1 cellular context compared by ENCODE assay signal in the genomic region with DNA sequence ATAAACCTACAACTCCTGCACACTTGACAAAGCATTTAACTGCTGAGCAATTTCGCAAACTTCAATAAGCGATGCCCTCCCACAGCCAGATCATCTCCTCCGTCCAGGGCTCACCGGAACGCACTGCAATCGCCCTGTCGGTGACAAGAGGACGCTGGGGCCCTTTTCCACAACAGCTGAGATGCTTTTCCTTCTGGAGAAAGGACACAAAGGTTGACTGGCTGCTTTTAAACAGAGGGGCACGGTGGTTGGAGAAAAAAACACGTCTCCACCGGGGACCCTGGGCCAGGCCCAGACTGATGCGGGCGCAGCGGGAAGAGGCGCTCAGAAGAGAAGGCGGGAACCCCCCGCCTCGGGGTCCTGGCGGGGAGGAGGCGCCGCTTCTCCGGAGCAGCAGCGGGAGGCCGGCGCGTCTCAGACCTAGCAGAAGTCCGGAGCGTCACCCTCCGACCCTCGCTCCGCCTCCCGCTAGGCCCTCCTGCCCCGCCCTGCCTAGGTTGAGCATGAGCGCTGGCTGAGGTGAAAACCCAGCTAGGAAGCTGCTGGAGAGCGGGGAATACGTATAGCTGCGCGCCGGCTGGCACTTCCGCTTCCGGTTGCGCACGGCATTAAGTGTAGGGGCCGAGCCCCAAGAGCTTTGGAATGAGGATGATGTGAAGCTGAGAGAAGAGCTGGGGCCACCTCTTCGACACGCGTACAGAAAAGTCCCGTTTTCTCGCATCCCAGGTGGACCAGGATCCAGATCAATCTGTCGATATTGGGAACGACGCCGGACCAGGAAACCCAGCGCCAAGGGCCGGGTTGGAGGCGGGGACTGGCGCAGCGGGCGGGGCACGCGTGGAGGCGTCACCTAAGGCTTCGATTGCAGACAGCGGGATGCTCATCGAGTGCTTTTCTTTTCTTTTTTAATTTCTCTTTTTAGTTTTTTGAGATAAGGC.
TF ChIP-seq lines count a peak whose summit lies in the region.

A gene (minus strand): TSS at position 564 of the 938 bp plus-strand sequence. CDS start 3,788 bp downstream, outside the sequence.

TF ChIP-seq in HepG2, 621 proteins besides CTCF, POLR2A, EP300 and RAD21 (continued from another document and continues in another):
- TF ChIP-seq, protein P1, sequence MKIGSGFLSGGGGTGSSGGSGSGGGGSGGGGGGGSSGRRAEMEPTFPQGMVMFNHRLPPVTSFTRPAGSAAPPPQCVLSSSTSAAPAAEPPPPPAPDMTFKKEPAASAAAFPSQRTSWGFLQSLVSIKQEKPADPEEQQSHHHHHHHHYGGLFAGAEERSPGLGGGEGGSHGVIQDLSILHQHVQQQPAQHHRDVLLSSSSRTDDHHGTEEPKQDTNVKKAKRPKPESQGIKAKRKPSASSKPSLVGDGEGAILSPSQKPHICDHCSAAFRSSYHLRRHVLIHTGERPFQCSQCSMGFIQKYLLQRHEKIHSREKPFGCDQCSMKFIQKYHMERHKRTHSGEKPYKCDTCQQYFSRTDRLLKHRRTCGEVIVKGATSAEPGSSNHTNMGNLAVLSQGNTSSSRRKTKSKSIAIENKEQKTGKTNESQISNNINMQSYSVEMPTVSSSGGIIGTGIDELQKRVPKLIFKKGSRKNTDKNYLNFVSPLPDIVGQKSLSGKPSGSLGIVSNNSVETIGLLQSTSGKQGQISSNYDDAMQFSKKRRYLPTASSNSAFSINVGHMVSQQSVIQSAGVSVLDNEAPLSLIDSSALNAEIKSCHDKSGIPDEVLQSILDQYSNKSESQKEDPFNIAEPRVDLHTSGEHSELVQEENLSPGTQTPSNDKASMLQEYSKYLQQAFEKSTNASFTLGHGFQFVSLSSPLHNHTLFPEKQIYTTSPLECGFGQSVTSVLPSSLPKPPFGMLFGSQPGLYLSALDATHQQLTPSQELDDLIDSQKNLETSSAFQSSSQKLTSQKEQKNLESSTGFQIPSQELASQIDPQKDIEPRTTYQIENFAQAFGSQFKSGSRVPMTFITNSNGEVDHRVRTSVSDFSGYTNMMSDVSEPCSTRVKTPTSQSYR (CRISPR knock-in tag; IDR thresholded peaks at IDR 0.05; ENCODE audit: borderline replicate concordance) = peak; percentile 55; the same call in 1 of the 2 replicates
- TF ChIP-seq, protein P2, sequence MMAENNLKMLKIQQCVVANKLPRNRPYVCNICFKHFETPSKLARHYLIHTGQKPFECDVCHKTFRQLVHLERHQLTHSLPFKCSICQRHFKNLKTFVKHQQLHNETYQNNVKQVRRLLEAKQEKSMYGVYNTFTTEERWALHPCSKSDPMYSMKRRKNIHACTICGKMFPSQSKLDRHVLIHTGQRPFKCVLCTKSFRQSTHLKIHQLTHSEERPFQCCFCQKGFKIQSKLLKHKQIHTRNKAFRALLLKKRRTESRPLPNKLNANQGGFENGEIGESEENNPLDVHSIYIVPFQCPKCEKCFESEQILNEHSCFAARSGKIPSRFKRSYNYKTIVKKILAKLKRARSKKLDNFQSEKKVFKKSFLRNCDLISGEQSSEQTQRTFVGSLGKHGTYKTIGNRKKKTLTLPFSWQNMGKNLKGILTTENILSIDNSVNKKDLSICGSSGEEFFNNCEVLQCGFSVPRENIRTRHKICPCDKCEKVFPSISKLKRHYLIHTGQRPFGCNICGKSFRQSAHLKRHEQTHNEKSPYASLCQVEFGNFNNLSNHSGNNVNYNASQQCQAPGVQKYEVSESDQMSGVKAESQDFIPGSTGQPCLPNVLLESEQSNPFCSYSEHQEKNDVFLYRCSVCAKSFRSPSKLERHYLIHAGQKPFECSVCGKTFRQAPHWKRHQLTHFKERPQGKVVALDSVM (CRISPR knock-in tag; IDR thresholded peaks at IDR 0.05) = peak; percentile 87
- TF ChIP-seq RARA (CRISPR knock-in tag; IDR thresholded peaks at IDR 0.05) (peak; percentile 35; the same call in 1 of the 2 replicates), ZNF432 (CRISPR knock-in tag; IDR thresholded peaks at IDR 0.05; ENCODE audit: borderline replicate concordance) (no peak), ZNF570 (CRISPR knock-in tag; IDR thresholded peaks at IDR 0.05; ENCODE audit: borderline replicate concordance) (no peak), ZNF747 (CRISPR knock-in tag; IDR thresholded peaks at IDR 0.05; ENCODE audit: borderline replicate concordance) (peak; percentile 92; the same call in 1 of the 2 replicates), REXO4 (CRISPR knock-in tag; IDR thresholded peaks at IDR 0.05; ENCODE audit: borderline replicate concordance) (no peak), ZNF629 (CRISPR knock-in tag; conservative IDR thresholded peaks at IDR 0.05) (no peak), PITX1 (CRISPR knock-in tag; IDR thresholded peaks at IDR 0.05) (peak; percentile 76; the same call in 1 of the 2 replicates), PLRG1 (conservative IDR thresholded peaks at IDR 0.05) (no peak), JUN (CRISPR knock-in tag; IDR thresholded peaks at IDR 0.05) (no peak), PAX8 (CRISPR knock-in tag; IDR thresholded peaks at IDR 0.05; ENCODE audit: borderline replicate concordance) (no peak), THYN1 (CRISPR knock-in tag; IDR thresholded peaks at IDR 0.05; ENCODE audit: borderline replicate concordance, low read depth) (no peak), PHB2 (IDR thresholded peaks at IDR 0.05; ENCODE audit: partially characterized antibody) (no peak), ZNF431 (CRISPR knock-in tag; IDR thresholded peaks at IDR 0.05; ENCODE audit: borderline replicate concordance, low read depth) (no peak; the same call in 1 of the 2 replicates), ZNF883 (CRISPR knock-in tag; IDR thresholded peaks at IDR 0.05; ENCODE audit: not compliant biosample characterization) (no peak), SP4 (CRISPR knock-in tag; IDR thresholded peaks at IDR 0.05) (peak; percentile 90), HES4 (CRISPR knock-in tag; IDR thresholded peaks at IDR 0.05; ENCODE audit: borderline replicate concordance) (0 out of 2 replicates have a peak, but pooled peaks have one; percentile 20), ZFP36L2 (CRISPR knock-in tag; IDR thresholded peaks at IDR 0.05) (no peak), GATA4 (IDR thresholded peaks at IDR 0.05; ENCODE audit: borderline replicate concordance, low read depth) (peak; percentile 51; the same call in 1 of the 2 replicates), NCOA5 (CRISPR knock-in tag; IDR thresholded peaks at IDR 0.05) (no peak), ZNF652 (CRISPR knock-in tag; IDR thresholded peaks at IDR 0.05; ENCODE audit: borderline replicate concordance, low read depth) (no peak), AHR (CRISPR knock-in tag; IDR thresholded peaks at IDR 0.05) (no peak), NFE2L2 (IDR thresholded peaks at IDR 0.05; ENCODE audit: low read length) (no peak), ZNF563 (CRISPR knock-in tag; IDR thresholded peaks at IDR 0.05) (peak; percentile 91; the same call in 1 of the 2 replicates), ZNF672 (CRISPR knock-in tag; IDR thresholded peaks at IDR 0.05) (no peak)
- TF ChIP-seq, protein P3, sequence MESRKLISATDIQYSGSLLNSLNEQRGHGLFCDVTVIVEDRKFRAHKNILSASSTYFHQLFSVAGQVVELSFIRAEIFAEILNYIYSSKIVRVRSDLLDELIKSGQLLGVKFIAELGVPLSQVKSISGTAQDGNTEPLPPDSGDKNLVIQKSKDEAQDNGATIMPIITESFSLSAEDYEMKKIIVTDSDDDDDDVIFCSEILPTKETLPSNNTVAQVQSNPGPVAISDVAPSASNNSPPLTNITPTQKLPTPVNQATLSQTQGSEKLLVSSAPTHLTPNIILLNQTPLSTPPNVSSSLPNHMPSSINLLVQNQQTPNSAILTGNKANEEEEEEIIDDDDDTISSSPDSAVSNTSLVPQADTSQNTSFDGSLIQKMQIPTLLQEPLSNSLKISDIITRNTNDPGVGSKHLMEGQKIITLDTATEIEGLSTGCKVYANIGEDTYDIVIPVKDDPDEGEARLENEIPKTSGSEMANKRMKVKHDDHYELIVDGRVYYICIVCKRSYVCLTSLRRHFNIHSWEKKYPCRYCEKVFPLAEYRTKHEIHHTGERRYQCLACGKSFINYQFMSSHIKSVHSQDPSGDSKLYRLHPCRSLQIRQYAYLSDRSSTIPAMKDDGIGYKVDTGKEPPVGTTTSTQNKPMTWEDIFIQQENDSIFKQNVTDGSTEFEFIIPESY (CRISPR knock-in tag; IDR thresholded peaks at IDR 0.05) = peak; percentile 41; the same call in 1 of the 2 replicates
- TF ChIP-seq, protein P4, sequence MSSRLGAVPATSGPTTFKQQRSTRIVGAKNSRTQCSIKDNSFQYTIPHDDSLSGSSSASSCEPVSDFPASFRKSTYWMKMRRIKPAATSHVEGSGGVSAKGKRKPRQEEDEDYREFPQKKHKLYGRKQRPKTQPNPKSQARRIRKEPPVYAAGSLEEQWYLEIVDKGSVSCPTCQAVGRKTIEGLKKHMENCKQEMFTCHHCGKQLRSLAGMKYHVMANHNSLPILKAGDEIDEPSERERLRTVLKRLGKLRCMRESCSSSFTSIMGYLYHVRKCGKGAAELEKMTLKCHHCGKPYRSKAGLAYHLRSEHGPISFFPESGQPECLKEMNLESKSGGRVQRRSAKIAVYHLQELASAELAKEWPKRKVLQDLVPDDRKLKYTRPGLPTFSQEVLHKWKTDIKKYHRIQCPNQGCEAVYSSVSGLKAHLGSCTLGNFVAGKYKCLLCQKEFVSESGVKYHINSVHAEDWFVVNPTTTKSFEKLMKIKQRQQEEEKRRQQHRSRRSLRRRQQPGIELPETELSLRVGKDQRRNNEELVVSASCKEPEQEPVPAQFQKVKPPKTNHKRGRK (CRISPR knock-in tag; IDR thresholded peaks at IDR 0.05) = 0 out of 2 replicates have a peak, but pooled peaks have one; percentile 46
- TF ChIP-seq, protein P5, sequence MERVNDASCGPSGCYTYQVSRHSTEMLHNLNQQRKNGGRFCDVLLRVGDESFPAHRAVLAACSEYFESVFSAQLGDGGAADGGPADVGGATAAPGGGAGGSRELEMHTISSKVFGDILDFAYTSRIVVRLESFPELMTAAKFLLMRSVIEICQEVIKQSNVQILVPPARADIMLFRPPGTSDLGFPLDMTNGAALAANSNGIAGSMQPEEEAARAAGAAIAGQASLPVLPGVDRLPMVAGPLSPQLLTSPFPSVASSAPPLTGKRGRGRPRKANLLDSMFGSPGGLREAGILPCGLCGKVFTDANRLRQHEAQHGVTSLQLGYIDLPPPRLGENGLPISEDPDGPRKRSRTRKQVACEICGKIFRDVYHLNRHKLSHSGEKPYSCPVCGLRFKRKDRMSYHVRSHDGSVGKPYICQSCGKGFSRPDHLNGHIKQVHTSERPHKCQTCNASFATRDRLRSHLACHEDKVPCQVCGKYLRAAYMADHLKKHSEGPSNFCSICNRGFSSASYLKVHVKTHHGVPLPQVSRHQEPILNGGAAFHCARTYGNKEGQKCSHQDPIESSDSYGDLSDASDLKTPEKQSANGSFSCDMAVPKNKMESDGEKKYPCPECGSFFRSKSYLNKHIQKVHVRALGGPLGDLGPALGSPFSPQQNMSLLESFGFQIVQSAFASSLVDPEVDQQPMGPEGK (CRISPR knock-in tag; IDR thresholded peaks at IDR 0.05) = peak; percentile 73
- TF ChIP-seq, protein P6, sequence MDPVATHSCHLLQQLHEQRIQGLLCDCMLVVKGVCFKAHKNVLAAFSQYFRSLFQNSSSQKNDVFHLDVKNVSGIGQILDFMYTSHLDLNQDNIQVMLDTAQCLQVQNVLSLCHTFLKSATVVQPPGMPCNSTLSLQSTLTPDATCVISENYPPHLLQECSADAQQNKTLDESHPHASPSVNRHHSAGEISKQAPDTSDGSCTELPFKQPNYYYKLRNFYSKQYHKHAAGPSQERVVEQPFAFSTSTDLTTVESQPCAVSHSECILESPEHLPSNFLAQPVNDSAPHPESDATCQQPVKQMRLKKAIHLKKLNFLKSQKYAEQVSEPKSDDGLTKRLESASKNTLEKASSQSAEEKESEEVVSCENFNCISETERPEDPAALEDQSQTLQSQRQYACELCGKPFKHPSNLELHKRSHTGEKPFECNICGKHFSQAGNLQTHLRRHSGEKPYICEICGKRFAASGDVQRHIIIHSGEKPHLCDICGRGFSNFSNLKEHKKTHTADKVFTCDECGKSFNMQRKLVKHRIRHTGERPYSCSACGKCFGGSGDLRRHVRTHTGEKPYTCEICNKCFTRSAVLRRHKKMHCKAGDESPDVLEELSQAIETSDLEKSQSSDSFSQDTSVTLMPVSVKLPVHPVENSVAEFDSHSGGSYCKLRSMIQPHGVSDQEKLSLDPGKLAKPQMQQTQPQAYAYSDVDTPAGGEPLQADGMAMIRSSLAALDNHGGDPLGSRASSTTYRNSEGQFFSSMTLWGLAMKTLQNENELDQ (CRISPR knock-in tag; IDR thresholded peaks at IDR 0.05; ENCODE audit: borderline replicate concordance) = 0 out of 2 replicates have a peak, but pooled peaks have one; percentile 37
- TF ChIP-seq, protein P7, sequence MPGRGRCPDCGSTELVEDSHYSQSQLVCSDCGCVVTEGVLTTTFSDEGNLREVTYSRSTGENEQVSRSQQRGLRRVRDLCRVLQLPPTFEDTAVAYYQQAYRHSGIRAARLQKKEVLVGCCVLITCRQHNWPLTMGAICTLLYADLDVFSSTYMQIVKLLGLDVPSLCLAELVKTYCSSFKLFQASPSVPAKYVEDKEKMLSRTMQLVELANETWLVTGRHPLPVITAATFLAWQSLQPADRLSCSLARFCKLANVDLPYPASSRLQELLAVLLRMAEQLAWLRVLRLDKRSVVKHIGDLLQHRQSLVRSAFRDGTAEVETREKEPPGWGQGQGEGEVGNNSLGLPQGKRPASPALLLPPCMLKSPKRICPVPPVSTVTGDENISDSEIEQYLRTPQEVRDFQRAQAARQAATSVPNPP (CRISPR knock-in tag; IDR thresholded peaks at IDR 0.05) = no peak
- TF ChIP-seq, protein P8, sequence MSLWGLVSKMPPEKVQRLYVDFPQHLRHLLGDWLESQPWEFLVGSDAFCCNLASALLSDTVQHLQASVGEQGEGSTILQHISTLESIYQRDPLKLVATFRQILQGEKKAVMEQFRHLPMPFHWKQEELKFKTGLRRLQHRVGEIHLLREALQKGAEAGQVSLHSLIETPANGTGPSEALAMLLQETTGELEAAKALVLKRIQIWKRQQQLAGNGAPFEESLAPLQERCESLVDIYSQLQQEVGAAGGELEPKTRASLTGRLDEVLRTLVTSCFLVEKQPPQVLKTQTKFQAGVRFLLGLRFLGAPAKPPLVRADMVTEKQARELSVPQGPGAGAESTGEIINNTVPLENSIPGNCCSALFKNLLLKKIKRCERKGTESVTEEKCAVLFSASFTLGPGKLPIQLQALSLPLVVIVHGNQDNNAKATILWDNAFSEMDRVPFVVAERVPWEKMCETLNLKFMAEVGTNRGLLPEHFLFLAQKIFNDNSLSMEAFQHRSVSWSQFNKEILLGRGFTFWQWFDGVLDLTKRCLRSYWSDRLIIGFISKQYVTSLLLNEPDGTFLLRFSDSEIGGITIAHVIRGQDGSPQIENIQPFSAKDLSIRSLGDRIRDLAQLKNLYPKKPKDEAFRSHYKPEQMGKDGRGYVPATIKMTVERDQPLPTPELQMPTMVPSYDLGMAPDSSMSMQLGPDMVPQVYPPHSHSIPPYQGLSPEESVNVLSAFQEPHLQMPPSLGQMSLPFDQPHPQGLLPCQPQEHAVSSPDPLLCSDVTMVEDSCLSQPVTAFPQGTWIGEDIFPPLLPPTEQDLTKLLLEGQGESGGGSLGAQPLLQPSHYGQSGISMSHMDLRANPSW (CRISPR knock-in tag; IDR thresholded peaks at IDR 0.05; ENCODE audit: borderline replicate concordance) = peak; percentile 81; the same call in 1 of the 2 replicates
- TF ChIP-seq, protein P9, sequence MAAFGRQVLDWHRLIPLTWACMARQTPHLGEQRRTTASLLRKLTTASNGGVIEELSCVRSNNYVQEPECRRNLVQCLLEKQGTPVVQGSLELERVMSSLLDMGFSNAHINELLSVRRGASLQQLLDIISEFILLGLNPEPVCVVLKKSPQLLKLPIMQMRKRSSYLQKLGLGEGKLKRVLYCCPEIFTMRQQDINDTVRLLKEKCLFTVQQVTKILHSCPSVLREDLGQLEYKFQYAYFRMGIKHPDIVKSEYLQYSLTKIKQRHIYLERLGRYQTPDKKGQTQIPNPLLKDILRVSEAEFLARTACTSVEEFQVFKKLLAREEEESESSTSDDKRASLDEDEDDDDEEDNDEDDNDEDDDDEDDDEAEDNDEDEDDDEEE (CRISPR knock-in tag; IDR thresholded peaks at IDR 0.05) = peak; percentile 88; the same call in 1 of the 2 replicates
